1 cellular context compared by ENCODE assay signal in the genomic region with DNA sequence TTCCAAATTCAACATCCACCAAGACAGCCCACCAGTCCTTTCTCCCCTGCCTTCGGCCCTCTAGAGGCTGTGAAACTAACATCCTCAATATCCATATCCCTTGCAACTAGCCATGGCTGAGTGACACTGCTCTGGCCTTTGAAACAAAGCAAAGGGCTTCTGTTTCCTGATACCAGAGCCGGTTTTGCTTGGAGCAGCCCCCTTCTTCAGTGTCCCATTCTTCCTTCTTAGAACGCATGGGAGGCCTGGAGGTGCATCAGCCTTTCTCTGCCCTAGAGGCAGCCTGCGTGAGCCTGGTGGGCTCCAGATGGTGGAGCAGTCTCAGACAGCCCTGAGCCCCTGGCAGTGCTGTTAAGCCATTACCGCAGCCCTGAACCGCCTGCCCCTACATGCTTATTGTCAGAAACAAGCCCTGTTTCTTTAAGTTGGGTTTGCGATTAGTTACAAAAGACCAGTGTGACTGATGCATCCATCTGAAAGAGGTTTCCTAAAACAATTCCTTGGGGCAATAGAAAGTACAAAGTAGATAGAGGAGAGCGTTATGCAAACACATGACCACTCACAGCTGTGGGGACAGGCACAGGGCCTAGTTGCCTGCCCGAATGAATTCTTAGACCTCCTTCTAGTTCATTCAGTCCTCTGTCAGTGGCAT.
TF ChIP-seq lines count a peak whose summit lies in the region.

No MANE protein-coding gene starts in this region.

TF ChIP-seq in GM23338, 12 proteins besides CTCF, POLR2A, EP300 and RAD21 (continued from another document):
- TF ChIP-seq ZNF462 (CRISPR knock-in tag; IDR thresholded peaks at IDR 0.05) (no peak), JUNB (IDR thresholded peaks at IDR 0.05; ENCODE audit: unreplicated experiment) (no peak), CREB1 (CRISPR knock-in tag; IDR thresholded peaks at IDR 0.05; ENCODE audit: low read depth) (no peak), REST (IDR thresholded peaks at IDR 0.05; ENCODE audit: unreplicated experiment) (no peak), EZH2phosphoT487 (IDR thresholded peaks at IDR 0.05; ENCODE audit: unreplicated experiment) (no peak), NANOG (IDR thresholded peaks at IDR 0.05; ENCODE audit: borderline replicate concordance) (no peak), EZH2 (IDR thresholded peaks at IDR 0.05; ENCODE audit: low read depth, unreplicated experiment) (no peak), ZNF331 (CRISPR knock-in tag; IDR thresholded peaks at IDR 0.05; ENCODE audit: low read depth) (no peak), POLR2AphosphoS5 (IDR thresholded peaks at IDR 0.05; ENCODE audit: low read depth) (no peak), STAT1 (IDR thresholded peaks at IDR 0.05; ENCODE audit: unreplicated experiment) (no peak)
